ENCODE assay signal across 25 cellular contexts in genomic region chr12:22851532-22851931, GRCh38.
DNase-seq lines count a peak whose midpoint lies in the region; ATAC-seq, FAIRE-seq and TF ChIP-seq lines count a peak whose summit lies in the region.
"Had no signal": no experiment of that assay in that cellular context is flagged by ENCODE, and none has a peak within 500 bp of the region (broad histone marks: within the 10 kb centered on the region; RNA-seq: fewer than 3 reads in every experiment).

No MANE protein-coding gene starts in this region.

- no peak for FAIRE-seq in K562 (lab: Jason Lieb, UNC)
- FAIRE-seq: A549, GM12878, GM12892, GM18507 had no signal

- CTCF ChIA-PET in A673 (lab: Charles Lee): no interaction called here
- CTCF ChIA-PET in K562 (lab: Yijun Ruan, JAX; ENCODE audit: low intra/inter-chr PET ratio): no interaction called here

- intact Hi-C loops in A673 (cut with micrococcal nuclease; ENCODE audit: unreplicated experiment) (loop anchor here (10.0 kb wide), 1 partner anchor 353 kb away; no protein-coding TSS in a partner anchor), K562 (cut with micrococcal nuclease) (no loop called here)

- no peak overlapping the region for H2BK5ac ChIP-seq in mesendoderm (ENCODE audit: low read length)

- H3K23ac ChIP-seq in mesendoderm (ENCODE audit: low read length): no peak overlapping the region

- no peak overlapping the region for H3K4ac ChIP-seq in mesendoderm (ENCODE audit: low read depth, low read length)

- no peak for TF ChIP-seq RAD21 in K562 (CRISPR knock-in tag; conservative IDR thresholded peaks at IDR 0.05 in 1 of 2, IDR thresholded peaks at IDR 0.05 in 1 of 2)

- peak overlapping the region; percentile 36 for H2BK15ac ChIP-seq in mesendoderm (replicated peaks; ENCODE audit: low read depth)

- H3K79me2 ChIP-seq in K562 (ENCODE audit: control insufficient read depth, insufficient read depth, low read length) (no peaks in the 10 kb centered on the region), mesendoderm (ENCODE audit: control insufficient read depth, insufficient read depth, low read length) (no peaks in the 10 kb centered on the region)

- no peak overlapping the region for H3K27ac ChIP-seq in A673 (ENCODE audit: low read depth, low read length, poor library complexity, severe bottlenecking)
- no peak overlapping the region for H3K27ac ChIP-seq in K562 (ENCODE audit: extremely low read depth, low read depth, low read length)
- no peak overlapping the region for H3K27ac ChIP-seq in mesendoderm (ENCODE audit: low read depth, low read length)
- H3K27ac ChIP-seq: 22Rv1, A549, BLaER1 had no signal

- H3K18ac ChIP-seq in mesendoderm (ENCODE audit: low read length): no peak overlapping the region

- H3K4me1 ChIP-seq in A673 (ENCODE audit: insufficient read depth, low read length, poor library complexity, severe bottlenecking): no peaks in the 10 kb centered on the region
- no peaks in the 10 kb centered on the region for H3K4me1 ChIP-seq in K562 (replicated peaks in 1 of 2; ENCODE audit: control insufficient read depth in 2 of 2, insufficient read depth in 2 of 2, low read length in 2 of 2)
- H3K4me1 ChIP-seq in mesendoderm (ENCODE audit: control insufficient read depth, low read depth, low read length): peaks cover 2% of the 10 kb centered on the region
- H3K4me1 ChIP-seq: A549, BE2C, BLaER1 had no signal

- in situ Hi-C loops in K562 (cut with MboI): no loop called here

- H3K79me1 ChIP-seq in mesendoderm (ENCODE audit: low read length): no peaks in the 10 kb centered on the region

- TF ChIP-seq EP300 in K562 (IDR thresholded peaks at IDR 0.05; ENCODE audit: low read length): no peak

- POLR2A ChIA-PET in A673 (lab: Charles Lee; ENCODE audit: low non-redundant PET): no interaction called here
- POLR2A ChIA-PET in K562 (lab: Yijun Ruan, JAX): no interaction called here

- no peak overlapping the region for H4K8ac ChIP-seq in mesendoderm (ENCODE audit: low read depth, low read length)

- TF ChIP-seq CTCF in A673 (conservative IDR thresholded peaks at IDR 0.05; ENCODE audit: low read depth, low read length): no peak
- no peak for TF ChIP-seq CTCF in K562 (IDR thresholded peaks at IDR 0.05 in 2 of 3, conservative IDR thresholded peaks at IDR 0.05 in 1 of 3; ENCODE audit: insufficient read depth in 2 of 3, low read depth in 1 of 3, low read length in 3 of 3)

- no peak overlapping the region for H2AFZ ChIP-seq in K562 (ENCODE audit: low read depth, low read length)

- no peaks in the 10 kb centered on the region for H3K36me3 ChIP-seq in A673 (ENCODE audit: insufficient read depth, low read length, poor library complexity, severe bottlenecking)
- H3K36me3 ChIP-seq in K562 (ENCODE audit: control insufficient read depth, insufficient read depth, low read length): no peaks in the 10 kb centered on the region
- H3K36me3 ChIP-seq in mesendoderm (ENCODE audit: control insufficient read depth, insufficient read depth, low read length): no peaks in the 10 kb centered on the region
- H3K36me3 ChIP-seq: BE2C, BLaER1 had no signal

- DNase-seq in A673 (ENCODE audit: low spot score) (peak; percentile 9), K562 (ENCODE audit: extremely low read depth in 1 of 4, low spot score in 3 of 4) (no peak), mesendoderm (no peak), NCI-H2081 treated with DMSO at 0.1 percent for 48 hours (lab: John Stamatoyannopoulos, UW) (no peak)
- DNase-seq in activated T-cell treated with anti-CD3 and anti-CD28 coated beads, Interleukin-2, amount 50 U/mL, for 48 hours: no peak
- DNase-seq: ACHN; BE2C; C1 segment of cervical spinal cord; CD4-positive, alpha-beta memory T cell; CD4-positive, CD25-positive, alpha-beta regulatory T cell; CD8-positive, alpha-beta memory T cell; COR-L47; DMS 273 treated with DMSO at 0.1 percent for 48 hours; DMS153; DMS53; DMS79; DND-41; EL; GDM1 had no signal

- no peaks in the 10 kb centered on the region for H3K27me3 ChIP-seq in A673 (replicated peaks; ENCODE audit: insufficient read depth, low read depth, low read length, poor library complexity)
- H3K27me3 ChIP-seq in K562 (ENCODE audit: control insufficient read depth in 2 of 2, insufficient read depth in 2 of 2, low read length in 2 of 2): no peaks in the 10 kb centered on the region
- H3K27me3 ChIP-seq in mesendoderm (ENCODE audit: insufficient read depth, low read length, poor library complexity): no peaks in the 10 kb centered on the region
- H3K27me3 ChIP-seq: BE2C, BLaER1 had no signal

- H2BK120ac ChIP-seq in mesendoderm (ENCODE audit: low read depth, low read length): no peak overlapping the region

- no peaks in the 10 kb centered on the region for H3K9me3 ChIP-seq in A673 (ENCODE audit: low read depth, low read length, poor library complexity, severe bottlenecking)
- H3K9me3 ChIP-seq in K562 (replicated peaks; ENCODE audit: control insufficient read depth, insufficient read depth, low read depth, low read length): no peaks in the 10 kb centered on the region
- H3K9me3 ChIP-seq: A549, BE2C had no signal

- no peaks in the 10 kb centered on the region for H4K20me1 ChIP-seq in K562 (replicated peaks; ENCODE audit: control insufficient read depth, insufficient read depth, low read length)
- H4K20me1 ChIP-seq: BLaER1 had no signal

- TF ChIP-seq POLR2A in K562 (conservative IDR thresholded peaks at IDR 0.05): no peak

- no peaks in the 10 kb centered on the region for H3K9me1 ChIP-seq in K562 (ENCODE audit: control insufficient read depth, insufficient read depth, low read length)

- ATAC-seq in K562: no peak
- ATAC-seq: A549, GM12878 had no signal

- no peak overlapping the region for H3K56ac ChIP-seq in mesendoderm (ENCODE audit: low read length)

- BruUV-seq in A673 (replicated peaks; lab: Mats Ljungman, UMichigan) (no TSS peak), K562 (replicated peaks; lab: Mats Ljungman, UMichigan) (no TSS peak)

- no peak overlapping the region for H2AK5ac ChIP-seq in mesendoderm (ENCODE audit: low read length)

- H3K4me2 ChIP-seq in K562 (ENCODE audit: insufficient read depth, low read length) (no peak overlapping the region), mesendoderm (ENCODE audit: low read length) (no peak overlapping the region)
- H3K4me2 ChIP-seq: A549, BLaER1 had no signal

- no peak overlapping the region for H4K5ac ChIP-seq in mesendoderm (ENCODE audit: low read length)

- H3K4me3 ChIP-seq in A673 (ENCODE audit: low read depth, low read length, poor library complexity, severe bottlenecking): no peak overlapping the region
- H3K4me3 ChIP-seq in K562: no peak overlapping the region
- no peak overlapping the region for H3K4me3 ChIP-seq in mesendoderm (ENCODE audit: low read length)
- H3K4me3 ChIP-seq: A549, BLaER1, GM12878 had no signal

- no peak overlapping the region for H3K9ac ChIP-seq in K562 (ENCODE audit: insufficient read depth in 1 of 2, low read depth in 2 of 2, low read length in 2 of 2)
- H3K9ac ChIP-seq in mesendoderm (ENCODE audit: low read length): no peak overlapping the region
- H3K9ac ChIP-seq: BLaER1 had no signal

TF ChIP-seq in K562, 482 proteins besides CTCF, POLR2A, EP300 and RAD21:
- TF ChIP-seq ZNF512 (tag; IDR thresholded peaks at IDR 0.05) (peak; percentile 49; the same call in 1 of the 2 replicates), ZNF785 (CRISPR knock-in tag; IDR thresholded peaks at IDR 0.05) (no peak)
